ENCODE assay signal across 31 cellular contexts in the genomic region with DNA sequence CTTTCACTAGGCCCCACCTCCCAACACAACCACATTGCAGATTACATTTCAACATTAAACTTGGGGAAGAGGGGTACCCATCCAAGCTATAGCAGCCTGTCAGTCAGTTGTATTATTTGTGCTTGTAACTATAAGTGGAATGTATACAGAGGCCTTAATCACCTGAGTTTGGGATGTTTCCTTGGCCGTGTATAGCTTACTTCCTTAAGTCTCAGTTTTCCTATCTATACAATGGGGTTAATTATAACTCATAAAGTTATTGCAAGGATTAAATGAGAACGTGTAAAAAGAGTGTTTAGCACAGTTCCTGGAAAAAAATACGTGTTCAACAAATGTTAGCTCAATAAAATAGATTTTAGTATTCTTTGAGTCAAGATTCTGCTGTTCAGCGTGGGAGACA.
"Had no signal": no experiment of that assay in that cellular context is flagged by ENCODE, and none has a peak within 500 bp of the region (broad histone marks: within the 10 kb centered on the region; RNA-seq: fewer than 3 reads in every experiment).

No MANE protein-coding gene starts in this region.

- H3K4me2 ChIP-seq: neural progenitor cell, smooth muscle cell had no signal

- H3K9me3 ChIP-seq: ovary, psoas muscle, spleen, suprapubic skin, testis, tibial artery, transverse colon, upper lobe of right lung, uterus had no signal

- H3K27ac ChIP-seq: neural progenitor cell, ovary, parathyroid adenoma, psoas muscle, skin epidermis, spleen, suprapubic skin, testis, tibial artery, transverse colon, upper lobe of right lung, uterus had no signal

- H3K36me3 ChIP-seq: neural progenitor cell, ovary, spleen, suprapubic skin, tibial artery, transverse colon, upper lobe of right lung, uterus had no signal

- H3K27me3 Mint-ChIP-seq: progenitor cell of endocrine pancreas; stimulated activated naive CD8-positive, alpha-beta T cell treated with anti-CD3 and anti-CD28 coated beads, Interleukin-15, amount 100 ng/mL, for 72 hours had no signal

- H3K9ac ChIP-seq: neural progenitor cell, parathyroid adenoma had no signal

- H3K9me3 Mint-ChIP-seq: natural killer cell; nephron; stimulated activated memory B cell treated with anti-CD40 and anti-IgM and Interleukin-4, amounts not matched to agents 10 μg/mL and 1 μg/mL and 100 μg/mL, for 72 hours; stimulated activated naive CD8-positive, alpha-beta T cell treated with anti-CD3 and anti-CD28 coated beads, Interleukin-15, amount 100 ng/mL, for 72 hours; type B pancreatic cell had no signal

- H3K79me2 ChIP-seq: parathyroid adenoma had no signal

- H3K4me3 Mint-ChIP-seq: natural killer cell; nephron; neural progenitor cell; stimulated activated memory B cell treated with anti-CD40 and anti-IgM and Interleukin-4, amounts not matched to agents 10 μg/mL and 1 μg/mL and 100 μg/mL, for 72 hours; stimulated activated naive CD8-positive, alpha-beta T cell treated with anti-CD3 and anti-CD28 coated beads, Interleukin-15, amount 100 ng/mL, for 72 hours; type B pancreatic cell had no signal

- ATAC-seq: natural killer cell; psoas muscle; right cardiac atrium; sciatic nerve; stimulated activated memory B cell treated with anti-CD40 and anti-IgM and Interleukin-4, amounts not matched to agents 10 μg/mL and 1 μg/mL and 100 μg/mL, for 72 hours; stimulated activated naive CD8-positive, alpha-beta T cell treated with anti-CD3 and anti-CD28 coated beads, Interleukin-15, amount 100 ng/mL, for 72 hours; stimulated activated naive CD8-positive, alpha-beta T cell treated with anti-CD3 and anti-CD28 coated beads, Interleukin-15, Interleukin-2, amounts not matched to agents 100 U/mL and 50 U/mL, for 24 hours; upper lobe of right lung had no signal

- H3K4me1 ChIP-seq: neural progenitor cell, parathyroid adenoma, psoas muscle, spleen, suprapubic skin, testis, tibial artery, transverse colon, upper lobe of right lung, uterus had no signal

- H3K27me3 ChIP-seq: neural progenitor cell, ovary, spleen, suprapubic skin, testis, tibial artery, transverse colon, upper lobe of right lung, uterus had no signal

- H3K36me3 Mint-ChIP-seq: natural killer cell; neural progenitor cell; stimulated activated memory B cell treated with anti-CD40 and anti-IgM and Interleukin-4, amounts not matched to agents 10 μg/mL and 1 μg/mL and 100 μg/mL, for 72 hours; type B pancreatic cell had no signal

- DNase-seq: natural killer cell; occipital lobe; ovary; posterior cingulate gyrus; psoas muscle; right cardiac atrium; spleen; stimulated activated CD4-positive, alpha-beta T cell treated with anti-CD3 and anti-CD28 coated beads, Interleukin-12 subunit alpha, Interleukin-12 subunit beta, amount 100 ng/mL, for 4 hours; stimulated activated CD4-positive, alpha-beta T cell treated with anti-CD3 and anti-CD28 coated beads, Interleukin-1b, Interleukin-23, amount 100 ng/mL, for 48 hours; stimulated activated CD4-positive, alpha-beta T cell treated with anti-CD3 and anti-CD28 coated beads, Interleukin-4, amount 100 ng/mL, for 1 hour; stimulated activated CD4-positive, alpha-beta T cell treated with anti-CD3 and anti-CD28 coated beads, Interleukin-4, amount 100 ng/mL, for 4 hours; stimulated activated CD8-positive, alpha-beta memory T cell treated with anti-CD3 and anti-CD28 coated beads, Interleukin-4, amount 100 ng/mL, for 48 hours; stimulated activated naive CD4-positive, alpha-beta T cell; stimulated activated naive CD8-positive, alpha-beta T cell treated with anti-CD3 and anti-CD28 coated beads, Interleukin-15, amount 100 ng/mL, for 72 hours; stimulated activated naive CD8-positive, alpha-beta T cell treated with anti-CD3 and anti-CD28 coated beads, Interleukin-15, Interleukin-2, amounts not matched to agents 100 U/mL and 50 U/mL, for 24 hours; substantia nigra; testis; tibial artery; transverse colon; upper lobe of right lung; uterus had no signal

- H2AFZ ChIP-seq: neural progenitor cell, parathyroid adenoma had no signal

- H3K27ac Mint-ChIP-seq: natural killer cell; nephron; neural progenitor cell; progenitor cell of endocrine pancreas; stimulated activated memory B cell treated with anti-CD40 and anti-IgM and Interleukin-4, amounts not matched to agents 10 μg/mL and 1 μg/mL and 100 μg/mL, for 72 hours; stimulated activated naive CD8-positive, alpha-beta T cell treated with anti-CD3 and anti-CD28 coated beads, Interleukin-15, amount 100 ng/mL, for 72 hours; type B pancreatic cell had no signal

- H3K4me3 ChIP-seq: neural progenitor cell, ovary, psoas muscle, skin epidermis, smooth muscle cell, spleen, suprapubic skin, testis, tibial artery, transverse colon, upper lobe of right lung, uterus had no signal

- H3K4me1 Mint-ChIP-seq: natural killer cell; nephron; neural progenitor cell; stimulated activated memory B cell treated with anti-CD40 and anti-IgM and Interleukin-4, amounts not matched to agents 10 μg/mL and 1 μg/mL and 100 μg/mL, for 72 hours had no signal
